ENCODE assay signal across 12 cellular contexts in the genomic region with DNA sequence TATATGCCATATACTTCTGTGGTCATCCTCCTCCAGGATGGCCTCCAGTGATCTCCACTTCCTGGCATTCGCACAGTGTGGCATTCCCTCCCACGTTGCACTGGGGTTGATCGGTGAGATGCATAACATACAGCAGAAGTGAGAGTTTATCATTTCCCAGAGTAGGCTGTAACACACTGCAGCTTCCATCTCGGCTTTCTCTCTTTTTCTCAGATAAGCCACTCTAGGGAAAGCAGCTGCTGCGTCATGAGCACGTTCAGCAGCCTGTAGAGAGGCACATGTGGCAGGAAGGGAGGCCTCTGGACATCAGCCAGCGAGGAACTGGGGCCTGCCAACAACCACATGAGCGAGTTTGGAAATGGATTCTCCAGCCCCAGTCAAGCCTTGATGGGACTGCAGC.
DNase-seq lines count a peak whose midpoint lies in the region; TF ChIP-seq lines count a peak whose summit lies in the region.
"Had no signal": no experiment of that assay in that cellular context is flagged by ENCODE, and none has a peak within 500 bp of the region (broad histone marks: within the 10 kb centered on the region; RNA-seq: fewer than 3 reads in every experiment).

No MANE protein-coding gene starts in this region.

- intact Hi-C loops in Calu3 (cut with micrococcal nuclease; ENCODE audit: unreplicated experiment), result no loop called here

- H3K4me1 Mint-ChIP-seq in Calu3 (ENCODE audit: low read depth, unreplicated experiment) (peaks cover 19% of the 10 kb centered on the region), endothelial cell (ENCODE audit: unreplicated experiment) (peaks cover 43% of the 10 kb centered on the region)
- H3K4me1 Mint-ChIP-seq: central memory CD8-positive, alpha-beta T cell; memory B cell had no signal

- H3K27ac Mint-ChIP-seq in Calu3 (ENCODE audit: unreplicated experiment) (no peak overlapping the region), endothelial cell (ENCODE audit: unreplicated experiment) (no peak overlapping the region)
- H3K27ac Mint-ChIP-seq: CD4-positive, alpha-beta T cell; memory B cell had no signal

- H4K20me1 ChIP-seq in BLaER1 treated with 17β-estradiol and CSF1 and Interleukin-3, amounts not matched to agents 10 nM and 100 nM, result no peaks in the 10 kb centered on the region

- H3K4me1 ChIP-seq in BLaER1 treated with 17β-estradiol and CSF1 and Interleukin-3, amounts not matched to agents 10 nM and 100 nM, result peaks cover 31 to 73% (median 43%) of the 10 kb centered on the region in 10 experiments
- peaks cover 37% of the 10 kb centered on the region for H3K4me1 ChIP-seq in muscle layer of colon (ENCODE audit: insufficient read depth, low read length)

- TF ChIP-seq CTCF in Calu3 (IDR thresholded peaks at IDR 0.05; ENCODE audit: unreplicated experiment), result no peak
- TF ChIP-seq CTCF in endothelial cell (IDR thresholded peaks at IDR 0.05; ENCODE audit: unreplicated experiment), result no peak

- H3K9me3 Mint-ChIP-seq in Calu3 (ENCODE audit: low read depth, unreplicated experiment), result no peaks in the 10 kb centered on the region
- no peaks in the 10 kb centered on the region for H3K9me3 Mint-ChIP-seq in endothelial cell (ENCODE audit: unreplicated experiment)
- H3K9me3 Mint-ChIP-seq: CD4-positive, alpha-beta T cell; central memory CD8-positive, alpha-beta T cell; memory B cell had no signal

- CTCF ChIA-PET in Calu3 (lab: Charles Lee), result no interaction called here

- H3K4me3 ChIP-seq in BLaER1 treated with 17β-estradiol and CSF1 and Interleukin-3, amounts not matched to agents 10 nM and 100 nM, result no peak overlapping the region; a peak in 1 of 20 replicates
- H3K4me3 ChIP-seq in muscle layer of colon (ENCODE audit: low read depth in 1 of 2, low read length in 2 of 2), result peak overlapping the region in 1 of 2 donors; percentile 33

- H3K27me3 Mint-ChIP-seq in Calu3 (ENCODE audit: unreplicated experiment) (no peaks in the 10 kb centered on the region), endothelial cell (ENCODE audit: unreplicated experiment) (peaks cover 2% of the 10 kb centered on the region)
- H3K27me3 Mint-ChIP-seq: CD4-positive, alpha-beta T cell; central memory CD8-positive, alpha-beta T cell; memory B cell had no signal

- H3K27me3 ChIP-seq in BLaER1 treated with 17β-estradiol and CSF1 and Interleukin-3, amounts not matched to agents 10 nM and 100 nM, result no peaks in the 10 kb centered on the region
- H3K27me3 ChIP-seq in muscle layer of colon (ENCODE audit: control insufficient read depth in 1 of 2, insufficient read depth in 2 of 2, low read length in 2 of 2), result no peaks in the 10 kb centered on the region

- H3K27ac ChIP-seq in BLaER1 treated with 17β-estradiol and CSF1 and Interleukin-3, amounts not matched to agents 10 nM and 100 nM, result peak overlapping the region in 9 of 11 experiments; percentile 30 to 68 (median 54); a peak in 16 of 22 replicates
- peak overlapping the region; percentile 53 for H3K27ac ChIP-seq in muscle layer of colon (ENCODE audit: low read depth, low read length)

- no peaks in the 10 kb centered on the region for H3K36me3 ChIP-seq in BLaER1 treated with 17β-estradiol and CSF1 and Interleukin-3, amounts not matched to agents 10 nM and 100 nM
- H3K36me3 ChIP-seq in muscle layer of colon (ENCODE audit: insufficient read depth, low read length), result no peaks in the 10 kb centered on the region

- H3K9me3 ChIP-seq in BLaER1 treated with 17β-estradiol and CSF1 and Interleukin-3, amounts not matched to agents 10 nM and 100 nM (replicated peaks in 1 of 11), result 0 out of 22 replicates have a peak, but pooled peaks cover 0 to under 1% (median 0%) of the 10 kb centered on the region in 11 experiments
- no peaks in the 10 kb centered on the region for H3K9me3 ChIP-seq in muscle layer of colon (ENCODE audit: low read length)

- H3K36me3 Mint-ChIP-seq in Calu3 (ENCODE audit: insufficient read depth, unreplicated experiment) (no peaks in the 10 kb centered on the region), endothelial cell (ENCODE audit: low read depth, unreplicated experiment) (no peaks in the 10 kb centered on the region)
- H3K36me3 Mint-ChIP-seq: memory B cell had no signal

- peak overlapping the region in 2 of 11 experiments; percentile 25 to 33; a peak in 4 of 22 replicates for H3K9ac ChIP-seq in BLaER1 treated with 17β-estradiol and CSF1 and Interleukin-3, amounts not matched to agents 10 nM and 100 nM
- H3K9ac ChIP-seq in muscle layer of colon (ENCODE audit: low read length), result no peak overlapping the region

- H3K4me3 Mint-ChIP-seq in Calu3 (ENCODE audit: low read depth, unreplicated experiment), result no peak overlapping the region
- no peak overlapping the region for H3K4me3 Mint-ChIP-seq in endothelial cell (ENCODE audit: unreplicated experiment)
- H3K4me3 Mint-ChIP-seq: CD4-positive, alpha-beta T cell; central memory CD8-positive, alpha-beta T cell; memory B cell had no signal

- H3K4me2 ChIP-seq in BLaER1 treated with 17β-estradiol and CSF1 and Interleukin-3, amounts not matched to agents 10 nM and 100 nM, result peak overlapping the region; percentile 17 to 83 (median 47); a peak in 20 of 22 replicates

- BruUV-seq in Calu3 (replicated peaks; lab: Mats Ljungman, UMichigan), result no TSS peak

- DNase-seq in NCI-H226 (peak; percentile 78), dermis microvascular lymphatic vessel endothelial cell (ENCODE audit: low read depth in 2 of 2) (peak; percentile 72 to 96), COLO829 (ENCODE audit: low spot score) (no peak), ureter (ENCODE audit: low spot score) (no peak), Calu3 (no peak), endothelial cell (ENCODE audit: low spot score) (no peak)
- DNase-seq: activated CD4-positive, alpha-beta T cell treated with anti-CD3 and anti-CD28 coated beads for 48 hours; CD4-positive, alpha-beta T cell had no signal

Comparison
In these comparisons a context has a peak if more than half of its experiments do, and no peak if none do; other contexts are left out.
1. DNase-seq: peak in NCI-H226 (single experiment) and dermis microvascular lymphatic vessel endothelial cell (2 of 2); none in COLO829 (single experiment), ureter (single experiment), Calu3 (single experiment) and endothelial cell (single experiment).